In genomic region chr3:171811059-171811912, GRCh38 we compare ENCODE assay signal across 8 cellular contexts. TPM values are rescaled to one million over a fixed set of nuclear protein-coding genes. Genes with fewer than 3 reads are reported as not detected.
A peak's percentile ranks its signal among the peaks of the same experiment; 100 is the strongest.
DNase-seq lines count a peak whose midpoint lies in the region; ATAC-seq and TF ChIP-seq lines count a peak whose summit lies in the region.

No MANE protein-coding gene starts in this region.

- BruUV-seq in Calu3 (replicated peaks; lab: Mats Ljungman, UMichigan): no TSS peak

- DNase-seq in Calu3 (no peak), NCI-H446 treated with DMSO at 0.1 percent for 48 hours (lab: John Stamatoyannopoulos, UW) (peak; percentile 32), colonic mucosa (no peak), testis (no peak)
- DNase-seq in central memory CD4-positive, alpha-beta T cell: no peak
- no peak for DNase-seq in stimulated activated CD4-positive, alpha-beta T cell treated with anti-CD3 and anti-CD28 coated beads, Interleukin-1b, Interleukin-23, amount 100 ng/mL, for 48 hours

- no peak for TF ChIP-seq POLR2A in testis (IDR thresholded peaks at IDR 0.05)

- H3K27me3 ChIP-seq in colonic mucosa (no peaks in the 10 kb centered on the region), mucosa of stomach (ENCODE audit: control insufficient read depth, insufficient read depth, low read length) (no peaks in the 10 kb centered on the region), testis (no peaks in the 10 kb centered on the region)

- intact Hi-C loops in Calu3 (cut with micrococcal nuclease; ENCODE audit: unreplicated experiment) (loop anchor here (2.0 kb wide), 2 partner anchors 64 to 226 kb away; no protein-coding TSS in a partner anchor), colonic mucosa (cut with DNase I) (no loop called here), testis (cut with DNase I; ENCODE audit: low total_unique reads) (no loop called here)

- H3K27ac ChIP-seq in colonic mucosa (peak overlapping the region; percentile 96), testis (peak overlapping the region in 1 of 2 donors; percentile 73)

- no peaks in the 10 kb centered on the region for H3K27me3 Mint-ChIP-seq in Calu3 (ENCODE audit: unreplicated experiment)

- CTCF ChIA-PET in Calu3 (lab: Charles Lee): interaction anchor here (0.6 to 2.1 kb wide), 8 partner anchors 10 to 142 kb away, joined by 3 to 16 read pairs (median 4); no protein-coding TSS in a partner anchor

- H3K4me1 ChIP-seq in colonic mucosa (peaks cover 4% of the 10 kb centered on the region), mucosa of stomach (ENCODE audit: control insufficient read depth, insufficient read depth, low read length) (peaks cover 22% of the 10 kb centered on the region), testis (no peaks in the 10 kb centered on the region)

- ATAC-seq in HG03432 (IDR thresholded peaks at IDR 0.05; ENCODE audit: unreplicated experiment): no peak

- TF ChIP-seq CTCF in Calu3 (IDR thresholded peaks at IDR 0.05; ENCODE audit: unreplicated experiment): no peak
- no peak for TF ChIP-seq CTCF in colonic mucosa (IDR thresholded peaks at IDR 0.05)
- TF ChIP-seq CTCF in testis (IDR thresholded peaks at IDR 0.05): no peak

- H3K9me3 Mint-ChIP-seq in Calu3 (ENCODE audit: low read depth, unreplicated experiment): no peaks in the 10 kb centered on the region

- H3K4me1 Mint-ChIP-seq in Calu3 (ENCODE audit: low read depth, unreplicated experiment): peaks cover 65% of the 10 kb centered on the region

- H3K4me3 ChIP-seq in colonic mucosa (peak overlapping the region; percentile 69), mucosa of stomach (ENCODE audit: low read length) (no peak overlapping the region), testis (no peak overlapping the region)

- no peaks in the 10 kb centered on the region for H3K9me3 ChIP-seq in colonic mucosa
- H3K9me3 ChIP-seq in mucosa of stomach (ENCODE audit: control insufficient read depth, low read length): no peaks in the 10 kb centered on the region
- no peaks in the 10 kb centered on the region for H3K9me3 ChIP-seq in testis

- peak overlapping the region; percentile 96 for H3K4me3 Mint-ChIP-seq in Calu3 (ENCODE audit: low read depth, unreplicated experiment)

- peak overlapping the region; percentile 94 for H3K27ac Mint-ChIP-seq in Calu3 (ENCODE audit: unreplicated experiment)

- H3K36me3 Mint-ChIP-seq in Calu3 (ENCODE audit: insufficient read depth, unreplicated experiment): peaks cover 38% of the 10 kb centered on the region

- H3K9ac ChIP-seq in colonic mucosa (ENCODE audit: low read depth in 2 of 2, low read length in 2 of 2): peak overlapping the region; percentile 72 to 92
- peak overlapping the region; percentile 83 for H3K9ac ChIP-seq in mucosa of stomach (ENCODE audit: low read length)

- H3K36me3 ChIP-seq in colonic mucosa: no peaks in the 10 kb centered on the region
- H3K36me3 ChIP-seq in mucosa of stomach (ENCODE audit: control insufficient read depth, insufficient read depth, low read length): no peaks in the 10 kb centered on the region
- no peaks in the 10 kb centered on the region for H3K36me3 ChIP-seq in testis (ENCODE audit: low read depth, missing control alignments)

- 38 to 53% methylated on average over 7 of the region's 7 CpGs for WGBS in testis, 2 donors

RNA-seq across cellular contexts. Expression of gene PLD1, which starts 1.0 kb away (rescaled TPM):
- total RNA-seq in Calu3 (2022) (58.5 and 61.2 TPM in 2 replicates), colonic mucosa (10 to 100 TPM; 49.6 to 81.3 TPM), testis (10 to 100 TPM; 19.1 to 27.4 TPM)
- polyA plus RNA-seq in testis (ENCODE audit: insufficient read depth, low read depth, low replicate concordance): 10.7 TPM

RNA-seq across cellular contexts. Expression of gene TMEM212, which starts 31.9 kb away (rescaled TPM):
- total RNA-seq in Calu3 (2022) (not detected in 2 replicates), colonic mucosa (not detected), testis (1 to 10 TPM; 2.5 to 4.3 TPM)
- polyA plus RNA-seq in testis (ENCODE audit: insufficient read depth, low read depth, low replicate concordance): 1.8 TPM
